Comparison of ENCODE assay signal across 19 cellular contexts in the genomic region with DNA sequence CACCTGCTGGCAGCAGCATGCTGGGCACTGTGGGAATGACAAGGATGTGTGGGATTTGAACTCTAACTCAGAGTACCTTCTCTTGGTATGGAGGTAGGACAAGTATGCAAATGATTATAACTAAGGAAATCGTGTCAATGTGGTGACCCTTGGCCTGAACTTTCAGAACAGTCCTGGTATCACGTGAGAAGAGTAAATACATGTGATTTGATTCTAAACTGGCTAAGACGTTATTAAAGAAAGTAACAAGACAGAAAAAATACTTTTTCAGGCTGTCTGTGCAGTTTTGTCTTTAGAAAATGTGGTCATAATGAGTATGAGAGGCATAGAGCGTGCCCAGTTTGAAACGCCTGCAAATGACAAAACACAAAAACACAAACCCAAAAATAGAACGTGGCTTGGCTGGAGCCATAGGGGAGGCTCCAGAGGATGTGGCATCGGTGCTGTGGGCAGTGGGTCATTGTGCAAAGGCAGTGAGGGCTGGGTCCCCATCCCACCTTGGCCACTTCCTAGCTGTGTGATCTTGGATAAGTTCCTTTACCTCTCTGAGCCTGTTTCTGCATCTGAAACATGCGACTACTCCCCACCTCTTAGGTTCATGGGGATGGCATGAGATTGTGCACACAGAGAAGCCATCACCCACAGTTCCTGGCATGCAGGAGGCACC. TPM values are rescaled to one million over a fixed set of nuclear protein-coding genes. Genes with fewer than 3 reads are reported as not detected.
DNase-seq lines count a peak whose midpoint lies in the region; ATAC-seq and TF ChIP-seq lines count a peak whose summit lies in the region.
"Had no signal": no experiment of that assay in that cellular context is flagged by ENCODE, and none has a peak within 500 bp of the region (broad histone marks: within the 10 kb centered on the region; RNA-seq: fewer than 3 reads in every experiment).

No MANE protein-coding gene starts in this region.

- DNase-seq in T-helper 1 cell (no peak), T-cell (no peak), SJCRH30 (no peak), H4 (ENCODE audit: low spot score) (no peak), NOMO-1 treated with DMSO at 0.1 percent for 48 hours (lab: John Stamatoyannopoulos, UW; ENCODE audit: unreplicated experiment) (no peak)
- DNase-seq: 8988T; activated CD4-positive, alpha-beta T cell treated with anti-CD3 and anti-CD28 coated beads for 4 hours; amygdala; DMS153; GOT3; NCI-H1092 treated with DMSO at 0.1 percent for 48 hours; NCI-H748 treated with DMSO at 0.1 percent for 48 hours; SK-N-SH had no signal

- no peak for TF ChIP-seq CTCF in gastroesophageal sphincter (IDR thresholded peaks at IDR 0.05)

- H3K9me3 Mint-ChIP-seq in T-helper 1 cell treated with Interleukin-12 subunit alpha and Interleukin-12 subunit beta and Interleukin-4 antibody, amounts not matched to agents 30 μg/mL and 1 μg/mL, for 36 hours: peaks cover 4% of the 10 kb centered on the region
- no peaks in the 10 kb centered on the region for H3K9me3 Mint-ChIP-seq in T-cell
- H3K9me3 Mint-ChIP-seq: dendritic cell treated with granulocyte-macrophage colony-stimulating factor and Interleukin-4, amounts not matched to agents 40 ng/mL and 50 ng/mL, for 4 days; nephron had no signal

- TF ChIP-seq EP300 in gastroesophageal sphincter (IDR thresholded peaks at IDR 0.05): no peak

- H3K27ac ChIP-seq in gastroesophageal sphincter: peak overlapping the region in 3 of 4 donors; percentile 3 to 58 (median 38)
- H3K27ac ChIP-seq in skin epidermis: peak overlapping the region in 15 of 21 experiments; percentile 31 to 89 (median 66)
- H3K27ac ChIP-seq in SJCRH30: no peak overlapping the region

- H3K27ac Mint-ChIP-seq in T-helper 1 cell treated with Interleukin-12 subunit alpha and Interleukin-12 subunit beta and Interleukin-4 antibody, amounts not matched to agents 30 μg/mL and 1 μg/mL, for 36 hours: peak overlapping the region; percentile 75
- peak overlapping the region; percentile 96 to 97 for H3K27ac Mint-ChIP-seq in T-cell
- H3K27ac Mint-ChIP-seq: dendritic cell treated with granulocyte-macrophage colony-stimulating factor and Interleukin-4, amounts not matched to agents 40 ng/mL and 50 ng/mL, for 4 days; nephron had no signal

- no peak for ATAC-seq in T-cell (replicated peaks in 1 of 4)
- no peak for ATAC-seq in gastroesophageal sphincter

- peaks cover 13% of the 10 kb centered on the region for H3K27me3 ChIP-seq in gastroesophageal sphincter
- H3K27me3 ChIP-seq in SJCRH30: peaks cover 4% of the 10 kb centered on the region; the same call in 1 of the 2 replicates
- H3K27me3 ChIP-seq: tibial nerve had no signal

- POLR2A ChIA-PET in T-cell (lab: Charles Lee): no interaction called here

- no peak for TF ChIP-seq POLR2A in gastroesophageal sphincter (IDR thresholded peaks at IDR 0.05)

- H3K4me3 Mint-ChIP-seq in T-helper 1 cell treated with Interleukin-12 subunit alpha and Interleukin-12 subunit beta and Interleukin-4 antibody, amounts not matched to agents 30 μg/mL and 1 μg/mL, for 36 hours: peak overlapping the region; percentile 40
- H3K4me3 Mint-ChIP-seq in T-cell: peak overlapping the region; percentile 74 to 85 (median 82)
- H3K4me3 Mint-ChIP-seq: dendritic cell treated with granulocyte-macrophage colony-stimulating factor and Interleukin-4, amounts not matched to agents 40 ng/mL and 50 ng/mL, for 4 days; nephron had no signal

- H3K4me1 ChIP-seq in gastroesophageal sphincter (peaks cover 0 to 26% (median 10%) of the 10 kb centered on the region in 3 donors), SJCRH30 (no peaks in the 10 kb centered on the region)

- no peaks in the 10 kb centered on the region for H3K36me3 ChIP-seq in gastroesophageal sphincter
- H3K36me3 ChIP-seq in SJCRH30: no peaks in the 10 kb centered on the region
- H3K36me3 ChIP-seq: tibial nerve had no signal

- H3K9me3 ChIP-seq in gastroesophageal sphincter (no peaks in the 10 kb centered on the region), SJCRH30 (replicated peaks) (no peaks in the 10 kb centered on the region)
- H3K9me3 ChIP-seq: SK-N-SH, tibial nerve had no signal

- H3K4me3 ChIP-seq in gastroesophageal sphincter (no peak overlapping the region), skin epidermis (peak overlapping the region in 2 of 7 experiments; percentile 7 to 18), SJCRH30 (no peak overlapping the region)
- H3K4me3 ChIP-seq: tibial nerve had no signal

- H3K36me3 Mint-ChIP-seq in T-helper 1 cell treated with Interleukin-12 subunit alpha and Interleukin-12 subunit beta and Interleukin-4 antibody, amounts not matched to agents 30 μg/mL and 1 μg/mL, for 36 hours (ENCODE audit: low read depth): peaks cover 2% of the 10 kb centered on the region
- no peaks in the 10 kb centered on the region for H3K36me3 Mint-ChIP-seq in T-cell

- H3K4me1 Mint-ChIP-seq in T-helper 1 cell treated with Interleukin-12 subunit alpha and Interleukin-12 subunit beta and Interleukin-4 antibody, amounts not matched to agents 30 μg/mL and 1 μg/mL, for 36 hours (ENCODE audit: low read depth): peaks cover 53% of the 10 kb centered on the region
- peaks cover 70 to 85% (median 83%) of the 10 kb centered on the region in 3 donors for H3K4me1 Mint-ChIP-seq in T-cell

- H3K27me3 Mint-ChIP-seq in T-helper 1 cell treated with Interleukin-12 subunit alpha and Interleukin-12 subunit beta and Interleukin-4 antibody, amounts not matched to agents 30 μg/mL and 1 μg/mL, for 36 hours (ENCODE audit: low read depth): no peaks in the 10 kb centered on the region
- H3K27me3 Mint-ChIP-seq in T-cell: no peaks in the 10 kb centered on the region

- 19 to 35% methylated on average over 7 of the region's 8 CpGs for WGBS in gastroesophageal sphincter (ENCODE audit: low coverage in 1 of 2), 2 donors

- CTCF ChIA-PET in T-cell (lab: Charles Lee): no interaction called here

RNA-seq across cellular contexts. Expression of a gene that starts 18.4 kb away (rescaled TPM):
- total RNA-seq in T-cell (100 to 1,000 TPM in 2 of 5 donors, 10 to 100 TPM in 3; 53.6 to 118 (median 98.1) TPM), gastroesophageal sphincter (1 to 10 TPM in 1 of 4 donors, under 1 TPM in 3; 0.07 to 3.1 (median 0.29) TPM)
- total RNA-seq in SJCRH30 (2014; rRNA removed; shearing (Covaris generic)): 0.13 and 0.26 TPM in 2 replicates
- 0.08 TPM in 1 of 2 replicates, not detected in the other for total RNA-seq in H4 (2014; rRNA removed; shearing (Covaris generic))

RNA-seq across cellular contexts. Expression of a gene that starts 19.9 kb away (rescaled TPM):
- total RNA-seq in T-cell (10 to 100 TPM in 4 of 5 donors, 1 to 10 TPM in 1; 9.0 to 26.4 (median 22.0) TPM), gastroesophageal sphincter (1 to 10 TPM in 2 of 4 donors, under 1 TPM in 2; 0.69 to 1.6 (median 1.1) TPM)
- total RNA-seq in SJCRH30 (2014; rRNA removed; shearing (Covaris generic)): 0.08 TPM in 1 of 2 replicates, not detected in the other
- total RNA-seq in H4 (2014; rRNA removed; shearing (Covaris generic)): 4.9 and 6.3 TPM in 2 replicates

RNA-seq across cellular contexts. Expression of a gene that starts 44.2 kb away (rescaled TPM):
- 1 to 10 TPM; 4.6 to 8.7 (median 5.3) TPM for total RNA-seq in T-cell
- total RNA-seq in gastroesophageal sphincter: not detected
- total RNA-seq in SJCRH30 (2014; rRNA removed; shearing (Covaris generic)): not detected in 2 replicates
- total RNA-seq in H4 (2014; rRNA removed; shearing (Covaris generic)): not detected in 2 replicates
- total RNA-seq: tibial nerve had no signal

RNA-seq across cellular contexts. Expression of a gene that starts 58.6 kb away (rescaled TPM):
- total RNA-seq in T-cell (1 to 10 TPM in 3 of 5 donors, under 1 TPM in 2; 0.40 to 1.3 (median 1.1) TPM), gastroesophageal sphincter (not detected)
- not detected in 2 replicates for total RNA-seq in SJCRH30 (2014; rRNA removed; shearing (Covaris generic))
- total RNA-seq in H4 (2014; rRNA removed; shearing (Covaris generic)): not detected in 2 replicates
- total RNA-seq: tibial nerve had no signal

Comparison
In these comparisons a context has a peak if more than half of its experiments do, and no peak if none do; other contexts are left out.
1. RNA of a gene that starts 18.4 kb away (total RNA-seq): 53.6 to 118 TPM in T-cell; 0.07 to 3.1 TPM in gastroesophageal sphincter, 0.13 to 0.26 TPM in SJCRH30 and 0.08 TPM in H4; every median in the first group is over 10 times any median in the second.